Comparison of ENCODE assay signal across 8 cellular contexts in genomic region chr5:38258319-38259061, GRCh38. TPM values are rescaled to one million over a fixed set of nuclear protein-coding genes. Genes with fewer than 3 reads are reported as not detected.
A peak's percentile ranks its signal among the peaks of the same experiment; 100 is the strongest.
DNase-seq lines count a peak whose midpoint lies in the region; ATAC-seq and FAIRE-seq lines count a peak whose summit lies in the region.

Gene EGFLAM, plus strand, starts transcription at chr5:38258559. Its CDS starts 196 bp downstream, at chr5:38258755.

- ATAC-seq in activated naive CD8-positive, alpha-beta T cell treated with anti-CD3 and anti-CD28 coated beads, Interleukin-2, amount 10 ng/mL, durations not matched to agents 7 days and 5 days (ENCODE audit: low read depth) = no peak
- ATAC-seq in stimulated activated naive B cell treated with anti-CD40 and anti-IgM and Interleukin-4, amounts not matched to agents 10 μg/mL and 1 μg/mL and 100 μg/mL, for 72 hours (replicated peaks) = peak; percentile 36 to 51
- ATAC-seq in GM19452 (IDR thresholded peaks at IDR 0.05; ENCODE audit: unreplicated experiment) (no peak), HG02981 (IDR thresholded peaks at IDR 0.05; ENCODE audit: unreplicated experiment) (no peak)

- H3K4me1 ChIP-seq in HUES6 (ENCODE audit: control insufficient read depth, insufficient read depth, low read length) (peaks cover 17% of the 10 kb centered on the region), iPS-18a (ENCODE audit: control insufficient read depth, low read depth, low read length) (peaks cover 7% of the 10 kb centered on the region)

- H3K9me3 Mint-ChIP-seq in activated naive CD8-positive, alpha-beta T cell treated with anti-CD3 and anti-CD28 coated beads, Interleukin-2, amount 10 ng/mL, durations not matched to agents 7 days and 5 days = no peaks in the 10 kb centered on the region
- peaks cover 5 to 6% of the 10 kb centered on the region in 2 donors for H3K9me3 Mint-ChIP-seq in stimulated activated naive B cell treated with anti-CD40 and anti-IgM and Interleukin-4, amounts not matched to agents 10 μg/mL and 1 μg/mL and 100 μg/mL, for 72 hours

- DNase-seq in AG20443 (ENCODE audit: low spot score) = peak; percentile 60
- no peak for DNase-seq in activated naive CD8-positive, alpha-beta T cell treated with anti-CD3 and anti-CD28 coated beads, Interleukin-2, amount 10 ng/mL, durations not matched to agents 7 days and 5 days
- DNase-seq in stimulated activated naive B cell treated with anti-CD40 and anti-IgM and Interleukin-4, amounts not matched to agents 10 μg/mL and 1 μg/mL and 100 μg/mL, for 72 hours = no peak
- DNase-seq in GM19239 (ENCODE audit: insufficient read length, low spot score) = no peak

- H3K9me3 ChIP-seq in HUES6 (ENCODE audit: control insufficient read depth, insufficient read depth, low read depth, low read length) = peaks cover 5% of the 10 kb centered on the region; the same call in 1 of the 2 replicates
- H3K9me3 ChIP-seq in iPS-18a (ENCODE audit: control insufficient read depth, low read depth, low read length) = no peaks in the 10 kb centered on the region

- H3K36me3 ChIP-seq in HUES6 (ENCODE audit: control insufficient read depth, insufficient read depth, low read length) = no peaks in the 10 kb centered on the region
- H3K36me3 ChIP-seq in iPS-18a (ENCODE audit: control insufficient read depth, low read depth, low read length) = no peaks in the 10 kb centered on the region

- peak within 1 kb of the TSS; percentile 70 for H3K9ac ChIP-seq in HUES6 (ENCODE audit: low read length)
- H3K9ac ChIP-seq in iPS-18a (ENCODE audit: low read length) = no peak within 1 kb of the TSS

- no peak for FAIRE-seq in GM19239 (lab: Jason Lieb, UNC)

- H3K27ac ChIP-seq in HUES6 (ENCODE audit: low read depth, low read length) (peak within 1 kb of the TSS; percentile 70; the same call in 1 of the 2 replicates), iPS-18a (ENCODE audit: low read length) (no peak within 1 kb of the TSS)

- H3K36me3 Mint-ChIP-seq in activated naive CD8-positive, alpha-beta T cell treated with anti-CD3 and anti-CD28 coated beads, Interleukin-2, amount 10 ng/mL, durations not matched to agents 7 days and 5 days = no peaks in the 10 kb centered on the region
- no peaks in the 10 kb centered on the region for H3K36me3 Mint-ChIP-seq in stimulated activated naive B cell treated with anti-CD40 and anti-IgM and Interleukin-4, amounts not matched to agents 10 μg/mL and 1 μg/mL and 100 μg/mL, for 72 hours

- peak within 1 kb of the TSS; percentile 47 for H3K4me3 Mint-ChIP-seq in activated naive CD8-positive, alpha-beta T cell treated with anti-CD3 and anti-CD28 coated beads, Interleukin-2, amount 10 ng/mL, durations not matched to agents 7 days and 5 days
- H3K4me3 Mint-ChIP-seq in stimulated activated naive B cell treated with anti-CD40 and anti-IgM and Interleukin-4, amounts not matched to agents 10 μg/mL and 1 μg/mL and 100 μg/mL, for 72 hours = peak within 1 kb of the TSS; percentile 37 to 50

- peaks cover 90% of the 10 kb centered on the region for H3K27me3 ChIP-seq in HUES6 (ENCODE audit: control insufficient read depth, insufficient read depth, low read length)
- H3K27me3 ChIP-seq in iPS-18a (ENCODE audit: control insufficient read depth, insufficient read depth, low read length) = peaks cover 93% of the 10 kb centered on the region

- POLR2A ChIA-PET in activated naive CD8-positive, alpha-beta T cell treated with anti-CD3 and anti-CD28 coated beads, Interleukin-2, amount 10 ng/mL, durations not matched to agents 7 days and 5 days (lab: Charles Lee) = no interaction called here

- peaks cover 5% of the 10 kb centered on the region for H3K4me1 Mint-ChIP-seq in activated naive CD8-positive, alpha-beta T cell treated with anti-CD3 and anti-CD28 coated beads, Interleukin-2, amount 10 ng/mL, durations not matched to agents 7 days and 5 days
- peaks cover 2 to 6% of the 10 kb centered on the region in 2 donors for H3K4me1 Mint-ChIP-seq in stimulated activated naive B cell treated with anti-CD40 and anti-IgM and Interleukin-4, amounts not matched to agents 10 μg/mL and 1 μg/mL and 100 μg/mL, for 72 hours

- peaks cover 65% of the 10 kb centered on the region for H3K27me3 Mint-ChIP-seq in activated naive CD8-positive, alpha-beta T cell treated with anti-CD3 and anti-CD28 coated beads, Interleukin-2, amount 10 ng/mL, durations not matched to agents 7 days and 5 days
- peaks cover 62 to 86% of the 10 kb centered on the region in 2 donors for H3K27me3 Mint-ChIP-seq in stimulated activated naive B cell treated with anti-CD40 and anti-IgM and Interleukin-4, amounts not matched to agents 10 μg/mL and 1 μg/mL and 100 μg/mL, for 72 hours

- no peak within 1 kb of the TSS for H3K27ac Mint-ChIP-seq in activated naive CD8-positive, alpha-beta T cell treated with anti-CD3 and anti-CD28 coated beads, Interleukin-2, amount 10 ng/mL, durations not matched to agents 7 days and 5 days
- H3K27ac Mint-ChIP-seq in stimulated activated naive B cell treated with anti-CD40 and anti-IgM and Interleukin-4, amounts not matched to agents 10 μg/mL and 1 μg/mL and 100 μg/mL, for 72 hours = no peak within 1 kb of the TSS

- peak within 1 kb of the TSS; percentile 87 for H3K4me3 ChIP-seq in HUES6 (ENCODE audit: low read depth, low read length)
- H3K4me3 ChIP-seq in iPS-18a (ENCODE audit: low read length) = peak within 1 kb of the TSS; percentile 64

RNA-seq across cellular contexts. Expression of gene EGFLAM, which starts in this region (rescaled TPM):
- total RNA-seq in activated naive CD8-positive, alpha-beta T cell treated with anti-CD3 and anti-CD28 coated beads, Interleukin-2, amount 10 ng/mL, durations not matched to agents 7 days and 5 days = not detected

Comparison
In these comparisons a context has a peak if more than half of its experiments do, and no peak if none do; other contexts are left out.
1. ATAC-seq: peak in stimulated activated naive B cell treated with anti-CD40 and anti-IgM and Interleukin-4, amounts not matched to agents 10 μg/mL and 1 μg/mL and 100 μg/mL, for 72 hours (2 of 2); none in activated naive CD8-positive, alpha-beta T cell treated with anti-CD3 and anti-CD28 coated beads, Interleukin-2, amount 10 ng/mL, durations not matched to agents 7 days and 5 days (single experiment), GM19452 (single experiment) and HG02981 (single experiment).